In the genomic region with DNA sequence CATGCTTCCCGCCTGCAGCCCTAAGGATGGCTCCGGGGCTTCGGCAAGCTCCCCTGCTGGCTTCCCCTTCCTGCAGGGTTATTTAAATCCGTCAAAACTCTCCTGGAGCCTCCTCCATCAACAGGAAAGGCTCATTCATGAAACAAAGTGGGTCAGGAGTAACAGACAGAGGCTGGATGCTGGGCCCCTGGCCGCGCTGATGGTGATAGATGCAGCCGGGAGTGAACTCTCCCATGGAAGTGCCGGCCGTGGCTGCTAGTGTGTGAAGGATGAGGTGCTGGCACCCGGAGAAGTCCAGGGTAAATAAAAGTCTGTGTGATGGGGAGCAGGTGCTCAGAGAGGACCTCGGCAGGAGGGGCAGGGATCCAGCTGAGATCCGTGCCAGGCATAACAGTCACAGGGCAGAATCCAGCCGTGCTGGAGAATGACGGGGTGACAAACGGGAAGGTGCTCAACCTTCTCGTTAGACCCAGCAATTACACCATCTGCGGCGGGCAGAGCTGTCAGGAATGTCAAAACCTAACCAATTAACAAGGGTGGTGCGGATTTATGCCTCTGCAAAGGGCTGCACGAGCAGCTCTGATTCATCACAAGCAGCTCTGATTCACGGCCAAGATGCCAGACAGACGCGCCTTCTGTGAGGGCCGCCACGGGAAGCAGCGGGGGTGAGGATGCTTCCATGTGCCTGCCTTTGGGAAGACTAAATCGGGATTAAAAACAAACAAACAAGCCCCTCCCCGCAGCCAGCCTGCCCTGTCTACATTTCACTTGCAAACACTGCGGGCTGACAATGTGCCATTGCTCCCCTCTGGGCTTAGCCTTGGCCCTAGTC, we compare ENCODE assay signal across 9 cellular contexts. TPM values are rescaled to one million over a fixed set of nuclear protein-coding genes. Genes with fewer than 3 reads are reported as not detected.
DNase-seq lines count a peak whose midpoint lies in the region; ATAC-seq, FAIRE-seq and TF ChIP-seq lines count a peak whose summit lies in the region.
"Had no signal": no experiment of that assay in that cellular context is flagged by ENCODE, and none has a peak within 500 bp of the region (broad histone marks: within the 10 kb centered on the region; RNA-seq: fewer than 3 reads in every experiment).

No MANE protein-coding gene starts in this region.

- no peak overlapping the region for H3K9ac ChIP-seq in keratinocyte (ENCODE audit: control insufficient read depth, extremely low read depth, insufficient read depth, low read length)

- no peak for TF ChIP-seq CTCF in AG10803 (conservative IDR thresholded peaks at IDR 0.05; ENCODE audit: low read length)
- TF ChIP-seq CTCF in keratinocyte (optimal IDR thresholded peaks at IDR 0.05 in 1 of 3, IDR thresholded peaks at IDR 0.05 in 1 of 3, conservative IDR thresholded peaks at IDR 0.05 in 1 of 3; ENCODE audit: extremely low read depth in 1 of 3, insufficient read depth in 2 of 3, low read length in 3 of 3), result no peak
- no peak for TF ChIP-seq CTCF in type B pancreatic cell (conservative IDR thresholded peaks at IDR 0.05)
- TF ChIP-seq CTCF in lower lobe of right lung (IDR thresholded peaks at IDR 0.05), result no peak
- no peak for TF ChIP-seq CTCF in upper lobe of right lung (IDR thresholded peaks at IDR 0.05)

- H3K27ac Mint-ChIP-seq in activated CD4-positive, alpha-beta memory T cell treated with anti-CD3 and anti-CD28 coated beads for 36 hours, result peak overlapping the region; percentile 44
- H3K27ac Mint-ChIP-seq in type B pancreatic cell, result no peak overlapping the region

- no peaks in the 10 kb centered on the region for H3K79me2 ChIP-seq in keratinocyte (ENCODE audit: control insufficient read depth, insufficient read depth, low read length)

- ATAC-seq in lower lobe of right lung (no peak), upper lobe of right lung (no peak)

- H3K27me3 ChIP-seq in keratinocyte (ENCODE audit: control insufficient read depth, extremely low read depth, insufficient read depth, low read length), result peaks cover 6% of the 10 kb centered on the region
- no peaks in the 10 kb centered on the region for H3K27me3 ChIP-seq in lower lobe of right lung (ENCODE audit: low read depth)
- H3K27me3 ChIP-seq in upper lobe of right lung, result no peaks in the 10 kb centered on the region

- CTCF ChIA-PET in activated CD4-positive, alpha-beta memory T cell treated with anti-CD3 and anti-CD28 coated beads for 36 hours (lab: Charles Lee), result interaction anchor here (1.2 to 4.0 kb wide), 2 partner anchors 8 to 66 kb away, joined by 4 to 26 read pairs; no protein-coding TSS in a partner anchor

- H2AFZ ChIP-seq in keratinocyte (ENCODE audit: control insufficient read depth, low read length), result no peak overlapping the region

- peaks cover 0 to 2% of the 10 kb centered on the region in 2 experiments for H3K36me3 ChIP-seq in keratinocyte (ENCODE audit: control insufficient read depth in 2 of 2, extremely low read depth in 1 of 2, insufficient read depth in 2 of 2, low read length in 2 of 2)
- H3K36me3 ChIP-seq in lower lobe of right lung, result peaks cover 34% of the 10 kb centered on the region
- peaks cover 8% of the 10 kb centered on the region for H3K36me3 ChIP-seq in upper lobe of right lung

- dilution Hi-C loops in keratinocyte (cut with MboI; ENCODE audit: extremely low pct_ligation_motif_present, low sequenced_read_pairs), result no loop called here

- peaks cover 53% of the 10 kb centered on the region for H3K4me1 Mint-ChIP-seq in activated CD4-positive, alpha-beta memory T cell treated with anti-CD3 and anti-CD28 coated beads for 36 hours (ENCODE audit: low read depth)
- H3K4me1 Mint-ChIP-seq in type B pancreatic cell (ENCODE audit: unreplicated experiment), result peaks cover 11% of the 10 kb centered on the region

- H4K20me1 ChIP-seq in keratinocyte (ENCODE audit: control insufficient read depth, extremely low read depth, insufficient read depth, low read length), result peaks cover 19% of the 10 kb centered on the region

- POLR2A ChIA-PET in activated CD4-positive, alpha-beta memory T cell treated with anti-CD3 and anti-CD28 coated beads for 36 hours (lab: Charles Lee), result no interaction called here

- H3K4me3 ChIP-seq in AG10803 (ENCODE audit: low read length), result no peak overlapping the region
- no peak overlapping the region for H3K4me3 ChIP-seq in keratinocyte (ENCODE audit: control insufficient read depth in 2 of 3, extremely low read depth in 1 of 3, insufficient read depth in 2 of 3, low read depth in 1 of 3, low read length in 3 of 3)
- H3K4me3 ChIP-seq in lower lobe of right lung, result no peak overlapping the region
- H3K4me3 ChIP-seq in upper lobe of right lung, result no peak overlapping the region

- H3K36me3 Mint-ChIP-seq in activated CD4-positive, alpha-beta memory T cell treated with anti-CD3 and anti-CD28 coated beads for 36 hours, result peaks cover 13% of the 10 kb centered on the region
- no peaks in the 10 kb centered on the region for H3K36me3 Mint-ChIP-seq in type B pancreatic cell

- H3K9me1 ChIP-seq in keratinocyte (ENCODE audit: control insufficient read depth, extremely low read depth, insufficient read depth, low read length), result no peaks in the 10 kb centered on the region

- H3K9me3 ChIP-seq in keratinocyte (ENCODE audit: control insufficient read depth, low read depth, low read length), result no peaks in the 10 kb centered on the region
- no peaks in the 10 kb centered on the region for H3K9me3 ChIP-seq in lower lobe of right lung
- H3K9me3 ChIP-seq in upper lobe of right lung, result no peaks in the 10 kb centered on the region

- no peak overlapping the region for H3K27ac ChIP-seq in keratinocyte (ENCODE audit: control insufficient read depth, insufficient read depth, low read length)
- no peak overlapping the region for H3K27ac ChIP-seq in lower lobe of right lung
- H3K27ac ChIP-seq in upper lobe of right lung, result no peak overlapping the region

- no peaks in the 10 kb centered on the region for H3K27me3 Mint-ChIP-seq in activated CD4-positive, alpha-beta memory T cell treated with anti-CD3 and anti-CD28 coated beads for 36 hours
- peaks cover 65% of the 10 kb centered on the region for H3K27me3 Mint-ChIP-seq in type B pancreatic cell
- H3K27me3 Mint-ChIP-seq: activated naive CD8-positive, alpha-beta T cell treated with anti-CD3 and anti-CD28 coated beads, Interleukin-2, amount 10 ng/mL, durations not matched to agents 7 days and 5 days had no signal

- H3K4me1 ChIP-seq in keratinocyte (ENCODE audit: control insufficient read depth, extremely low read depth, insufficient read depth, low read length) (peaks cover 11% of the 10 kb centered on the region), lower lobe of right lung (peaks cover 36% of the 10 kb centered on the region), upper lobe of right lung (no peaks in the 10 kb centered on the region)

- no peak overlapping the region for H3K4me3 Mint-ChIP-seq in activated CD4-positive, alpha-beta memory T cell treated with anti-CD3 and anti-CD28 coated beads for 36 hours
- H3K4me3 Mint-ChIP-seq in type B pancreatic cell, result peak overlapping the region; percentile 59
- H3K4me3 Mint-ChIP-seq: activated naive CD8-positive, alpha-beta T cell treated with anti-CD3 and anti-CD28 coated beads, Interleukin-2, amount 10 ng/mL, durations not matched to agents 7 days and 5 days had no signal

- intact Hi-C loops in activated CD4-positive, alpha-beta memory T cell treated with anti-CD3 and anti-CD28 coated beads for 36 hours (cut with micrococcal nuclease), result no loop called here
- intact Hi-C loops in lower lobe of right lung (cut with DNase I) (no loop called here), upper lobe of right lung (cut with DNase I) (no loop called here)

- peak overlapping the region; percentile 29 for H3K4me2 ChIP-seq in keratinocyte (ENCODE audit: control insufficient read depth, extremely low read depth, insufficient read depth, low read depth, low read length)

- peak; percentile 78 for FAIRE-seq in keratinocyte (lab: Jason Lieb, UNC)

- DNase-seq in AG10803 (ENCODE audit: low read depth) (peak; percentile 84), HT1080 (ENCODE audit: low read depth) (peak; percentile 95), keratinocyte (ENCODE audit: low read depth, low spot score) (peak; percentile 67), type B pancreatic cell (ENCODE audit: extremely low spot score, unreplicated experiment) (no peak), lower lobe of right lung (no peak), GOT3 (lab: John Stamatoyannopoulos, UW) (no peak), upper lobe of right lung (no peak)
- no peak for DNase-seq in activated CD4-positive, alpha-beta memory T cell treated with anti-CD3 and anti-CD28 coated beads for 36 hours
- DNase-seq: activated naive CD8-positive, alpha-beta T cell treated with anti-CD3 and anti-CD28 coated beads, Interleukin-2, amount 10 ng/mL, durations not matched to agents 7 days and 5 days had no signal

- no peaks in the 10 kb centered on the region for H3K9me3 Mint-ChIP-seq in activated CD4-positive, alpha-beta memory T cell treated with anti-CD3 and anti-CD28 coated beads for 36 hours
- H3K9me3 Mint-ChIP-seq in type B pancreatic cell, result no peaks in the 10 kb centered on the region
- H3K9me3 Mint-ChIP-seq: activated naive CD8-positive, alpha-beta T cell treated with anti-CD3 and anti-CD28 coated beads, Interleukin-2, amount 10 ng/mL, durations not matched to agents 7 days and 5 days had no signal

RNA-seq across cellular contexts. Expression of a gene that starts 55.6 kb away (rescaled TPM):
- 2.3 and 2.4 TPM in 2 replicates for total RNA-seq in HT1080 (2014; rRNA removed; shearing (Covaris generic))
- polyA plus RNA-seq in HT1080 (2015; cell fraction: cytosol; rRNA removed), result 0.43 TPM in 2 replicates
- polyA plus RNA-seq in HT1080 (2015; cell fraction: nucleus; rRNA removed), result 4.0 and 5.1 TPM in 2 replicates
- total RNA-seq in activated CD4-positive, alpha-beta memory T cell treated with anti-CD3 and anti-CD28 coated beads for 36 hours, result 10 to 100 TPM; 35.3 to 37.3 TPM
- polyA plus RNA-seq in keratinocyte, result 0.32 to 1.3 TPM (median 1.0 TPM) in 3 replicates
- polyA plus RNA-seq in keratinocyte (2011; ENCODE audit: low read depth), result 0.27 TPM
- polyA plus RNA-seq in keratinocyte (2011; cell fraction: cytosol; rRNA removed), result 0.18 and 0.19 TPM in 2 replicates
- polyA plus RNA-seq in keratinocyte (2011; cell fraction: nucleus; rRNA removed), result 2.1 and 2.6 TPM in 2 replicates
- 0.47 and 1.6 TPM in 2 replicates for polyA plus RNA-seq in keratinocyte (2012; ENCODE audit: low replicate concordance)
- 0.63 to 3.1 TPM (median 2.1 TPM) in 3 replicates for polyA minus RNA-seq in keratinocyte
- 0.96 TPM for polyA minus RNA-seq in keratinocyte (2011; cell fraction: cytosol; rRNA and poly(A)+ RNA removed)
- 2.7 and 3.0 TPM in 2 replicates for polyA minus RNA-seq in keratinocyte (2011; cell fraction: nucleus; rRNA and poly(A)+ RNA removed)
- total RNA-seq in type B pancreatic cell (ENCODE audit: low replicate concordance) (0.65 and 2.9 TPM in 2 replicates), lower lobe of right lung (22.4 TPM), upper lobe of right lung (19.3 TPM)

Comparison
In these comparisons a context has a peak if more than half of its experiments do, and no peak if none do; other contexts are left out.
1. DNase-seq: peak in AG10803 (single experiment), HT1080 (single experiment) and keratinocyte (single experiment); none in activated CD4-positive, alpha-beta memory T cell treated with anti-CD3 and anti-CD28 coated beads for 36 hours (single experiment), type B pancreatic cell (single experiment), lower lobe of right lung (single experiment), GOT3 (single experiment) and upper lobe of right lung (single experiment).